In the genomic region with DNA sequence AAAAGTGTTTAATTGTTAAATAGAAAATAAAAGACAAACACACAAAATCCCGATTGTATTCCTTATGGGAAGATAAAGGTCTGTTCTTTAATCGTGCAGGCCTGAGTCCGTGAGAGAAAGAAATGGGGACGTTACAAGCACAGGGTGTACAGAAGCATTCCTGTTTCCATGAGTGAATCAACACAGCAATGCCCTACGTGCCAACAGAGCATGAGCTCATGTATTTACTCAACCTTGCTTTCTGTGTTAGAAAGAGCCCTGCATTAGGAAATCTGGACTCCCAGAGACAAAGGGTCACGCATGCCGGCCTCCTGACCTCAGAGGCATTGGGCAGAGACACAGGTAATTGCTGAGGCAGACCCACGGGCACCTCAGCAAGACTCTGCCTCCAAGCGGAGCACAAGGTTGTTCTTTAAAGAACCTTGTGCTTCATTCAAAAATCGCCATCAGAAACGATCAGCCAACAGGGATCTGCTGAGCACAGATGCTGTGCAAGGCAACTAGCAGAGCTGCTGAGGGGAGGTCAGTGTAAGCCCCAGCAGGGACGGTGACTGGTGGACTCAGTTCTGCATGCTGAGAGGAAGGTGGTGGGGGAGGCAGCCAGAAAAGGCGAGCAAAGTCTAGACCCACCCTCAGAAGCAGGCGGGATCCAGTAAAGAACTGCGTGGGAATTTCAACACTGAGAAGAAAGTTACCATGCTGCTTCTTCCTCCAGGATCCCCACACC, we compare ENCODE assay signal across 11 cellular contexts.
DNase-seq lines count a peak whose midpoint lies in the region; ATAC-seq and TF ChIP-seq lines count a peak whose summit lies in the region.
"Had no signal": no experiment of that assay in that cellular context is flagged by ENCODE, and none has a peak within 500 bp of the region (broad histone marks: within the 10 kb centered on the region; RNA-seq: fewer than 3 reads in every experiment).

No MANE protein-coding gene starts in this region.

- ATAC-seq in Right ventricle myocardium inferior (peak; percentile 26), right lobe of liver (peak; percentile 79 to 92 (median 86)), HG03139 (IDR thresholded peaks at IDR 0.05; ENCODE audit: unreplicated experiment) (no peak), GM21717 (IDR thresholded peaks at IDR 0.05; ENCODE audit: unreplicated experiment) (no peak)

- no peaks in the 10 kb centered on the region for H3K9me3 ChIP-seq in right atrium auricular region
- no peaks in the 10 kb centered on the region for H3K9me3 ChIP-seq in right lobe of liver
- H3K9me3 ChIP-seq in uterus = no peaks in the 10 kb centered on the region

- H3K27me3 ChIP-seq in right atrium auricular region = no peaks in the 10 kb centered on the region
- no peaks in the 10 kb centered on the region for H3K27me3 ChIP-seq in right lobe of liver
- H3K27me3 ChIP-seq in uterus = no peaks in the 10 kb centered on the region

- H3K27ac ChIP-seq in right atrium auricular region (no peak overlapping the region), coronary artery (peak overlapping the region; percentile 57 to 89), right lobe of liver (peak overlapping the region; percentile 48 to 90 (median 80)), uterus (peak overlapping the region; percentile 11 to 20)
- H3K27ac ChIP-seq: HL-60 had no signal

- WGBS in right lobe of liver (ENCODE audit: insufficient coverage, low coverage, low lambda C conversion rate, missing lambda C conversion rate) = 40% methylated on average over 15 of the region's 15 CpGs

- TF ChIP-seq CTCF in right atrium auricular region (IDR thresholded peaks at IDR 0.05) (no peak), coronary artery (IDR thresholded peaks at IDR 0.05) (no peak), right lobe of liver (IDR thresholded peaks at IDR 0.05) (peak in 1 of 4 donors; percentile 16), uterus (IDR thresholded peaks at IDR 0.05) (no peak)

- H3K4me3 ChIP-seq in right atrium auricular region = no peak overlapping the region
- H3K4me3 ChIP-seq in coronary artery = peak overlapping the region; percentile 2
- H3K4me3 ChIP-seq in right lobe of liver = no peak overlapping the region
- H3K4me3 ChIP-seq in uterus = no peak overlapping the region

- H3K36me3 ChIP-seq in right atrium auricular region (peaks cover 35% of the 10 kb centered on the region), right lobe of liver (peaks cover 0 to 41% (median 9%) of the 10 kb centered on the region in 4 donors), uterus (no peaks in the 10 kb centered on the region)

- H3K4me1 ChIP-seq in right atrium auricular region = peaks cover 0 to 11% of the 10 kb centered on the region in 2 donors
- peaks cover 0 to 46% (median 16%) of the 10 kb centered on the region in 4 donors for H3K4me1 ChIP-seq in right lobe of liver
- no peaks in the 10 kb centered on the region for H3K4me1 ChIP-seq in uterus

- TF ChIP-seq POLR2A in right lobe of liver (IDR thresholded peaks at IDR 0.05) (peak; percentile 34), uterus (IDR thresholded peaks at IDR 0.05) (no peak)

- DNase-seq in Right ventricle myocardium inferior (ENCODE audit: missing footprints) (no peak), right atrium auricular region (ENCODE audit: low spot score) (no peak), coronary artery (ENCODE audit: low spot score) (peak; percentile 86), right lobe of liver (peak; percentile 81 to 93 (median 89)), uterus (peak in 1 of 2 donors; percentile 43), globus pallidus (ENCODE audit: low spot score) (no peak)
- DNase-seq: midbrain; stimulated activated CD8-positive, alpha-beta memory T cell treated with anti-CD3 and anti-CD28 coated beads, Interleukin-4, amount 100 ng/mL, for 48 hours had no signal

- intact Hi-C loops in Right ventricle myocardium inferior (cut with DNase I) = no loop called here
- intact Hi-C loops in right lobe of liver (cut with DNase I) = loop anchor here in 1 of 2 donors (10.0 kb wide), 1 partner anchor 54 kb away; no protein-coding TSS in a partner anchor
- intact Hi-C loops in uterus (cut with DNase I; ENCODE audit: low total_unique reads) = no loop called here

Comparison
In these comparisons a context has a peak if more than half of its experiments do, and no peak if none do; other contexts are left out.
1. ATAC-seq: peak in Right ventricle myocardium inferior (single experiment) and right lobe of liver (4 of 4); none in HG03139 (single experiment) and GM21717 (single experiment).
2. DNase-seq: peak in coronary artery (single experiment) and right lobe of liver (3 of 3); none in Right ventricle myocardium inferior (single experiment), right atrium auricular region (single experiment) and globus pallidus (single experiment).
3. H3K27ac ChIP-seq: peak in coronary artery (2 of 2), right lobe of liver (3 of 3) and uterus (2 of 2); none in right atrium auricular region (0 of 2).